8 cellular contexts compared by ENCODE assay signal in the genomic region with DNA sequence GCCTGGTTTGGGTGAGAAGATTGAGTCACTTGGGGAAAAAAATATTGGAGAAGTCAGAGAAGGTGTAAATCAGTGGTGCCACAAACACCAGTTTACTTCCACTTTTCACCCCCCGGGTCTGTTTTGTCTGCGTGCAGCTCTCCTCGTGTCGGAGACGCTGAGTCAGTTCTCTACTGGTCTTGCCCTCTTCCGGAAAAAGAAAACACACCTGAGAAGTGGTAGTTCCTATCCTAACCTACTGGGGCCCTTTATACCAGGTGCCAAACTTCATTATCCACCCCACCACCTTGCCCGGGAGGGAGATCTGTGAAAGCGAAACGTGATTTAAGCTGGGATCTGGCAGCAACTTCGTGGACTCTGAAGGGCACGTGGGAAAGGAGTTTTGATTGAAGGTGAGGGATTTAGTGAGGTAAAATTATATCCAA. TPM values are rescaled to one million over a fixed set of nuclear protein-coding genes. Genes with fewer than 3 reads are reported as not detected.
DNase-seq lines count a peak whose midpoint lies in the region; ATAC-seq lines count a peak whose summit lies in the region.

No MANE protein-coding gene starts in this region.

- H3K9ac ChIP-seq in mucosa of stomach (ENCODE audit: low read length) = peak overlapping the region; percentile 91

- peak overlapping the region; percentile 95 for H3K4me3 Mint-ChIP-seq in activated CD4-positive, alpha-beta T cell treated with anti-CD3 and anti-CD28 coated beads, Interleukin-2, amount 10 ng/mL, durations not matched to agents 24 days and 14 days
- peak overlapping the region; percentile 94 for H3K4me3 Mint-ChIP-seq in stimulated activated effector memory CD8-positive, alpha-beta T cell treated with anti-CD3 and anti-CD28 coated beads, Interleukin-12 subunit alpha, Interleukin-12 subunit beta, amount 100 ng/mL, for 72 hours

- H3K4me1 ChIP-seq in mucosa of stomach (ENCODE audit: control insufficient read depth, insufficient read depth, low read length) = peaks cover 25% of the 10 kb centered on the region

- H3K9me3 ChIP-seq in mucosa of stomach (ENCODE audit: control insufficient read depth, low read length) = no peaks in the 10 kb centered on the region

- peak overlapping the region; percentile 97 for H3K4me3 ChIP-seq in mucosa of stomach (ENCODE audit: low read length)

- no peaks in the 10 kb centered on the region for H3K27me3 ChIP-seq in mucosa of stomach (ENCODE audit: control insufficient read depth, insufficient read depth, low read length)

- DNase-seq in NCI-H1417 (lab: John Stamatoyannopoulos, UW) = peak; percentile 68 to 86 (median 82)
- no peak for DNase-seq in NCI-H1417 treated with DMSO at 0.1 percent for 48 hours (lab: John Stamatoyannopoulos, UW)
- DNase-seq in NCI-H2029 (lab: John Stamatoyannopoulos, UW) = peak; percentile 42
- DNase-seq in activated CD4-positive, alpha-beta T cell treated with anti-CD3 and anti-CD28 coated beads, Interleukin-2, amount 10 ng/mL, durations not matched to agents 24 days and 14 days = peak; percentile 92
- peak; percentile 36 for DNase-seq in effector CD8-positive, alpha-beta T cell (lab: John Stamatoyannopoulos, UW)
- no peak for DNase-seq in stimulated activated effector memory CD8-positive, alpha-beta T cell treated with anti-CD3 and anti-CD28 coated beads, Interleukin-12 subunit alpha, Interleukin-12 subunit beta, amount 100 ng/mL, for 72 hours (ENCODE audit: low spot score in 2 of 2)

- H3K27ac Mint-ChIP-seq in activated CD4-positive, alpha-beta T cell treated with anti-CD3 and anti-CD28 coated beads, Interleukin-2, amount 10 ng/mL, durations not matched to agents 24 days and 14 days = peak overlapping the region; percentile 95
- peak overlapping the region; percentile 95 for H3K27ac Mint-ChIP-seq in stimulated activated effector memory CD8-positive, alpha-beta T cell treated with anti-CD3 and anti-CD28 coated beads, Interleukin-12 subunit alpha, Interleukin-12 subunit beta, amount 100 ng/mL, for 72 hours

- peaks cover 37% of the 10 kb centered on the region for H3K36me3 Mint-ChIP-seq in activated CD4-positive, alpha-beta T cell treated with anti-CD3 and anti-CD28 coated beads, Interleukin-2, amount 10 ng/mL, durations not matched to agents 24 days and 14 days (ENCODE audit: low read depth)
- H3K36me3 Mint-ChIP-seq in stimulated activated effector memory CD8-positive, alpha-beta T cell treated with anti-CD3 and anti-CD28 coated beads, Interleukin-12 subunit alpha, Interleukin-12 subunit beta, amount 100 ng/mL, for 72 hours = peaks cover 56% of the 10 kb centered on the region

- H3K4me1 Mint-ChIP-seq in activated CD4-positive, alpha-beta T cell treated with anti-CD3 and anti-CD28 coated beads, Interleukin-2, amount 10 ng/mL, durations not matched to agents 24 days and 14 days = peaks cover 36% of the 10 kb centered on the region
- peaks cover 35% of the 10 kb centered on the region for H3K4me1 Mint-ChIP-seq in stimulated activated effector memory CD8-positive, alpha-beta T cell treated with anti-CD3 and anti-CD28 coated beads, Interleukin-12 subunit alpha, Interleukin-12 subunit beta, amount 100 ng/mL, for 72 hours

- H3K36me3 ChIP-seq in mucosa of stomach (ENCODE audit: control insufficient read depth, insufficient read depth, low read length) = no peaks in the 10 kb centered on the region

- no peaks in the 10 kb centered on the region for H3K27me3 Mint-ChIP-seq in activated CD4-positive, alpha-beta T cell treated with anti-CD3 and anti-CD28 coated beads, Interleukin-2, amount 10 ng/mL, durations not matched to agents 24 days and 14 days

- intact Hi-C loops in activated CD4-positive, alpha-beta T cell treated with anti-CD3 and anti-CD28 coated beads, Interleukin-2, amount 10 ng/mL, durations not matched to agents 24 days and 14 days (cut with micrococcal nuclease) = loop anchor here (1.0 to 5.0 kb wide), 9 partner anchors 102 to 1057 kb away; partner anchors contain the start of genes ODR4, RNF2 and TPR

- peak; percentile 39 for ATAC-seq in HG02759 (IDR thresholded peaks at IDR 0.05; ENCODE audit: unreplicated experiment)
- peak; percentile 68 for ATAC-seq in stimulated activated effector memory CD8-positive, alpha-beta T cell treated with anti-CD3 and anti-CD28 coated beads, Interleukin-12 subunit alpha, Interleukin-12 subunit beta, amount 100 ng/mL, for 72 hours

- H3K9me3 Mint-ChIP-seq in activated CD4-positive, alpha-beta T cell treated with anti-CD3 and anti-CD28 coated beads, Interleukin-2, amount 10 ng/mL, durations not matched to agents 24 days and 14 days = peaks cover 9% of the 10 kb centered on the region
- no peaks in the 10 kb centered on the region for H3K9me3 Mint-ChIP-seq in stimulated activated effector memory CD8-positive, alpha-beta T cell treated with anti-CD3 and anti-CD28 coated beads, Interleukin-12 subunit alpha, Interleukin-12 subunit beta, amount 100 ng/mL, for 72 hours

RNA-seq across cellular contexts. Expression of gene IVNS1ABP, which starts 0.9 kb away (rescaled TPM):
- total RNA-seq in activated CD4-positive, alpha-beta T cell treated with anti-CD3 and anti-CD28 coated beads, Interleukin-2, amount 10 ng/mL, durations not matched to agents 24 days and 14 days = 186 and 187 TPM in 2 replicates

Comparison
In these comparisons a context has a peak if more than half of its experiments do, and no peak if none do; other contexts are left out.
1. DNase-seq: peak in NCI-H1417 (3 of 3), NCI-H2029 (single experiment), activated CD4-positive, alpha-beta T cell treated with anti-CD3 and anti-CD28 coated beads, Interleukin-2, amount 10 ng/mL, durations not matched to agents 24 days and 14 days (single experiment) and effector CD8-positive, alpha-beta T cell (single experiment); none in NCI-H1417 treated with DMSO at 0.1 percent for 48 hours (single experiment) and stimulated activated effector memory CD8-positive, alpha-beta T cell treated with anti-CD3 and anti-CD28 coated beads, Interleukin-12 subunit alpha, Interleukin-12 subunit beta, amount 100 ng/mL, for 72 hours (0 of 2).